10 cellular contexts compared by ENCODE assay signal in genomic region chr1:41239988-41240610, GRCh38. TPM values are rescaled to one million over a fixed set of nuclear protein-coding genes. Genes with fewer than 3 reads are reported as not detected.
A peak's percentile ranks its signal among the peaks of the same experiment; 100 is the strongest.
DNase-seq lines count a peak whose midpoint lies in the region; ATAC-seq, FAIRE-seq and TF ChIP-seq lines count a peak whose summit lies in the region.
"Had no signal": no experiment of that assay in that cellular context is flagged by ENCODE, and none has a peak within 500 bp of the region (broad histone marks: within the 10 kb centered on the region; RNA-seq: fewer than 3 reads in every experiment).

No MANE protein-coding gene starts in this region.

- H3K27me3 Mint-ChIP-seq in activated T-cell treated with anti-CD3 and anti-CD28 coated beads, Interleukin-2, amount 50 U/mL, for 4 hours (ENCODE audit: low read depth): no peaks in the 10 kb centered on the region
- no peaks in the 10 kb centered on the region for H3K27me3 Mint-ChIP-seq in astrocyte (ENCODE audit: low read depth, unreplicated experiment)

- H3K36me3 ChIP-seq in astrocyte (ENCODE audit: insufficient read depth, low read length) (no peaks in the 10 kb centered on the region), mesenchymal stem cell (ENCODE audit: control insufficient read depth in 1 of 2, insufficient read depth in 2 of 2, low read depth in 1 of 2, low read length in 2 of 2) (no peaks in the 10 kb centered on the region), H7 (replicated peaks; ENCODE audit: control insufficient read depth, insufficient read depth, low read length) (no peaks in the 10 kb centered on the region)
- H3K36me3 ChIP-seq: tibial nerve had no signal

- H2AFZ ChIP-seq in astrocyte (ENCODE audit: low read depth, low read length) (no peak overlapping the region), mesenchymal stem cell (ENCODE audit: low read depth, low read length) (no peak overlapping the region)

- H3K18ac ChIP-seq in mesenchymal stem cell (ENCODE audit: low read depth in 1 of 2, low read length in 2 of 2): no peak overlapping the region

- H2BK120ac ChIP-seq in mesenchymal stem cell (ENCODE audit: low read depth, low read length): no peak overlapping the region

- H2AK5ac ChIP-seq in mesenchymal stem cell (ENCODE audit: low read length, severe bottlenecking): no peak overlapping the region

- H3K4me1 ChIP-seq in astrocyte (ENCODE audit: insufficient read depth, low read length): peaks cover 12% of the 10 kb centered on the region
- H3K4me1 ChIP-seq in mesenchymal stem cell (ENCODE audit: control insufficient read depth, insufficient read depth, low read depth, low read length): peaks cover 10% of the 10 kb centered on the region

- H3K23ac ChIP-seq in mesenchymal stem cell (ENCODE audit: low read length in 2 of 2): no peak overlapping the region

- no peak overlapping the region for H4K91ac ChIP-seq in mesenchymal stem cell (ENCODE audit: low read length)

- H3K9ac ChIP-seq in astrocyte (ENCODE audit: low read length) (no peak overlapping the region), mesenchymal stem cell (ENCODE audit: low read length) (no peak overlapping the region)

- H3K4ac ChIP-seq in mesenchymal stem cell (ENCODE audit: low read depth in 1 of 2, low read length in 2 of 2): no peak overlapping the region

- peak overlapping the region; percentile 83 for H3K4me3 Mint-ChIP-seq in activated T-cell treated with anti-CD3 and anti-CD28 coated beads, Interleukin-2, amount 50 U/mL, for 4 hours
- peak overlapping the region; percentile 91 for H3K4me3 Mint-ChIP-seq in astrocyte (ENCODE audit: unreplicated experiment)

- H3K79me1 ChIP-seq in mesenchymal stem cell (replicated peaks; ENCODE audit: low read length, poor library complexity, severe bottlenecking): peaks cover 20% of the 10 kb centered on the region

- H4K8ac ChIP-seq in mesenchymal stem cell (ENCODE audit: low read length): no peak overlapping the region

- peaks cover 34% of the 10 kb centered on the region for H4K20me1 ChIP-seq in astrocyte (ENCODE audit: insufficient read depth, low read length)

- peaks cover 22% of the 10 kb centered on the region for H3K4me1 Mint-ChIP-seq in activated T-cell treated with anti-CD3 and anti-CD28 coated beads, Interleukin-2, amount 50 U/mL, for 4 hours (ENCODE audit: low read depth)
- peaks cover 24% of the 10 kb centered on the region for H3K4me1 Mint-ChIP-seq in astrocyte (ENCODE audit: low read depth, unreplicated experiment)

- H3K79me2 ChIP-seq in astrocyte (ENCODE audit: insufficient read depth, low read length): peaks cover 33% of the 10 kb centered on the region

- no peak overlapping the region for H3K14ac ChIP-seq in mesenchymal stem cell (ENCODE audit: low read length in 2 of 2)

- DNase-seq in activated T-cell treated with anti-CD3 and anti-CD28 coated beads, Interleukin-2, amount 50 U/mL, for 4 hours: no peak
- no peak for DNase-seq in activated T-cell treated with anti-CD3 and anti-CD28 coated beads, Interleukin-2, amount 50 U/mL, for 48 hours
- DNase-seq in NCI-H1694 treated with DMSO at 0.1 percent for 48 hours (lab: John Stamatoyannopoulos, UW) (peak; percentile 25), astrocyte (ENCODE audit: low read depth) (peak; percentile 53), mesenchymal stem cell (peak; percentile 75), H7 (no peak)

- H3K9me3 Mint-ChIP-seq in activated T-cell treated with anti-CD3 and anti-CD28 coated beads, Interleukin-2, amount 50 U/mL, for 4 hours: no peaks in the 10 kb centered on the region
- H3K9me3 Mint-ChIP-seq in astrocyte (ENCODE audit: unreplicated experiment): no peaks in the 10 kb centered on the region
- H3K9me3 Mint-ChIP-seq: dendritic cell treated with granulocyte-macrophage colony-stimulating factor and Interleukin-4, amounts not matched to agents 40 ng/mL and 50 ng/mL, for 4 days had no signal

- no peak overlapping the region for H3K27ac Mint-ChIP-seq in astrocyte (ENCODE audit: unreplicated experiment)

- peak; percentile 4 for TF ChIP-seq CTCF in astrocyte (IDR thresholded peaks at IDR 0.05; ENCODE audit: insufficient read depth, low read depth, low read length)

- ATAC-seq in activated T-cell treated with anti-CD3 and anti-CD28 coated beads, Interleukin-2, amount 50 U/mL, for 4 hours: no peak
- ATAC-seq in HG02610 (IDR thresholded peaks at IDR 0.05; ENCODE audit: unreplicated experiment) (no peak), GM18858 (IDR thresholded peaks at IDR 0.05; ENCODE audit: unreplicated experiment) (no peak)

- no peak for FAIRE-seq in astrocyte (lab: Jason Lieb, UNC)

- H2BK5ac ChIP-seq in mesenchymal stem cell (ENCODE audit: low read depth, low read length, poor library complexity, severe bottlenecking): no peak overlapping the region

- no peak overlapping the region for H2BK12ac ChIP-seq in mesenchymal stem cell (ENCODE audit: low read length in 2 of 2)

- H3K36me3 Mint-ChIP-seq in activated T-cell treated with anti-CD3 and anti-CD28 coated beads, Interleukin-2, amount 50 U/mL, for 4 hours (ENCODE audit: insufficient read depth): peaks cover 1% of the 10 kb centered on the region
- no peaks in the 10 kb centered on the region for H3K36me3 Mint-ChIP-seq in astrocyte (ENCODE audit: low read depth, unreplicated experiment)

- no peaks in the 10 kb centered on the region for H3K9me3 ChIP-seq in astrocyte (ENCODE audit: insufficient read depth, low read depth, low read length)
- H3K9me3 ChIP-seq in mesenchymal stem cell (ENCODE audit: control insufficient read depth, low read length): no peaks in the 10 kb centered on the region
- H3K9me3 ChIP-seq: tibial nerve had no signal

- H2BK15ac ChIP-seq in mesenchymal stem cell (ENCODE audit: low read depth, poor library complexity, severe bottlenecking): no peak overlapping the region

- no peak overlapping the region for H3K4me3 ChIP-seq in astrocyte (ENCODE audit: insufficient read depth, low read depth, low read length)
- no peak overlapping the region for H3K4me3 ChIP-seq in mesenchymal stem cell (ENCODE audit: insufficient read depth in 1 of 2, low read depth in 1 of 2, low read length in 2 of 2)
- H3K4me3 ChIP-seq in H7 (ENCODE audit: insufficient read depth, low read depth, low read length): no peak overlapping the region

- H3K27me3 ChIP-seq in astrocyte (ENCODE audit: insufficient read depth, low read length) (no peaks in the 10 kb centered on the region), mesenchymal stem cell (ENCODE audit: control insufficient read depth in 1 of 2, insufficient read depth in 1 of 2, low read length in 2 of 2) (no peaks in the 10 kb centered on the region), H7 (ENCODE audit: control insufficient read depth, insufficient read depth, low read length) (peaks cover 5% of the 10 kb centered on the region; the same call in 1 of the 2 replicates)
- H3K27me3 ChIP-seq: tibial nerve had no signal

- H3K27ac ChIP-seq in astrocyte (ENCODE audit: low read depth, low read length) (no peak overlapping the region), mesenchymal stem cell (ENCODE audit: low read length, poor library complexity, severe bottlenecking) (no peak overlapping the region)

- H3K4me2 ChIP-seq in astrocyte (ENCODE audit: low read length): peak overlapping the region; percentile 83
- H3K4me2 ChIP-seq in mesenchymal stem cell (ENCODE audit: low read length, poor library complexity, severe bottlenecking): no peak overlapping the region

RNA-seq across cellular contexts. Expression of gene SCMH1, which starts 2.0 kb away (rescaled TPM):
- total RNA-seq in activated T-cell treated with anti-CD3 and anti-CD28 coated beads, Interleukin-2, amount 50 U/mL, for 4 hours: 10 to 100 TPM; 17.1 to 19.8 (median 17.9) TPM
- total RNA-seq in astrocyte: 18.0 and 18.4 TPM in 2 replicates
- polyA plus RNA-seq in mesenchymal stem cell (2013, experiment 1 of 2): 34.4 TPM
- polyA plus RNA-seq in mesenchymal stem cell (2013, experiment 2 of 2): 33.1 TPM
- 21.1 and 27.1 TPM in 2 replicates for total RNA-seq in H7 (2014; rRNA removed; shearing (Covaris generic))

Comparison
In these comparisons a context has a peak if more than half of its experiments do, and no peak if none do; other contexts are left out.
1. DNase-seq: peak in NCI-H1694 treated with DMSO at 0.1 percent for 48 hours (single experiment), astrocyte (single experiment) and mesenchymal stem cell (single experiment); none in activated T-cell treated with anti-CD3 and anti-CD28 coated beads, Interleukin-2, amount 50 U/mL, for 4 hours (single experiment), activated T-cell treated with anti-CD3 and anti-CD28 coated beads, Interleukin-2, amount 50 U/mL, for 48 hours (0 of 2) and H7 (single experiment).